Comparison of ENCODE assay signal across 23 cellular contexts in genomic region chr6:51608932-51609331, GRCh38.
"Had no signal": no experiment of that assay in that cellular context is flagged by ENCODE, and none has a peak within 500 bp of the region (broad histone marks: within the 10 kb centered on the region; RNA-seq: fewer than 3 reads in every experiment).

No MANE protein-coding gene starts in this region.

- H3K9me3 Mint-ChIP-seq: activated CD4-positive, alpha-beta memory T cell treated with anti-CD3 and anti-CD28 coated beads for 36 hours; activated CD4-positive, alpha-beta T cell treated with anti-CD3 and anti-CD28 coated beads, Interleukin-2, amount 10 ng/mL, durations not matched to agents 7 days and 5 days; activated naive CD4-positive, alpha-beta T cell treated with anti-CD3 and anti-CD28 coated beads for 36 hours had no signal

- DNase-seq: activated CD4-positive, alpha-beta memory T cell treated with anti-CD3 and anti-CD28 coated beads for 36 hours; activated CD4-positive, alpha-beta T cell treated with anti-CD3 and anti-CD28 coated beads, Interleukin-2, amount 10 ng/mL, durations not matched to agents 7 days and 5 days; activated CD4-positive, CD25-positive, alpha-beta regulatory T cell; activated CD8-positive, alpha-beta memory T cell treated with anti-CD3 and anti-CD28 coated beads for 24 hours; activated effector memory CD4-positive, alpha-beta T cell treated with anti-CD3 and anti-CD28 coated beads, Interleukin-2, amount 50 U/mL, for 16 hours; activated naive CD4-positive, alpha-beta T cell treated with anti-CD3 and anti-CD28 coated beads for 36 hours; activated T-cell treated with anti-CD3 and anti-CD28 coated beads, Interleukin-2, amount 50 U/mL, for 4 hours; amygdala; brain microvascular endothelial cell; NCI-H1105 treated with DMSO at 0.1 percent for 48 hours; NCI-H1436 treated with DMSO at 0.1 percent for 48 hours; NCI-H187 treated with DMSO at 0.1 percent for 48 hours; NCI-H2081 treated with DMSO at 0.1 percent for 48 hours; NCI-H446; NCI-H524; Peyer's patch; Right ventricle myocardium superior; T-helper 1 cell had no signal

- H3K4me1 ChIP-seq: Peyer's patch, SJSA1 had no signal

- H3K27me3 Mint-ChIP-seq: activated CD4-positive, alpha-beta memory T cell treated with anti-CD3 and anti-CD28 coated beads for 36 hours; activated CD4-positive, alpha-beta T cell treated with anti-CD3 and anti-CD28 coated beads, Interleukin-2, amount 10 ng/mL, durations not matched to agents 7 days and 5 days; activated naive CD8-positive, alpha-beta T cell had no signal

- H3K27me3 ChIP-seq: brain microvascular endothelial cell, cardiac muscle cell, Peyer's patch, SJSA1 had no signal

- H3K27ac ChIP-seq: brain microvascular endothelial cell, cardiac muscle cell, Peyer's patch, RWPE1, SJSA1, VCaP had no signal

- H3K36me3 ChIP-seq: brain microvascular endothelial cell, cardiac muscle cell, Peyer's patch, SJSA1 had no signal

- H3K4me3 ChIP-seq: cardiac muscle cell, Peyer's patch, SJSA1 had no signal

- H3K9me3 ChIP-seq: Peyer's patch, SJSA1 had no signal

- H3K4me1 Mint-ChIP-seq: activated CD4-positive, alpha-beta T cell treated with anti-CD3 and anti-CD28 coated beads, Interleukin-2, amount 10 ng/mL, durations not matched to agents 7 days and 5 days had no signal

- H3K36me3 Mint-ChIP-seq: activated CD4-positive, alpha-beta memory T cell treated with anti-CD3 and anti-CD28 coated beads for 36 hours; activated naive CD8-positive, alpha-beta T cell had no signal

- H3K4me3 Mint-ChIP-seq: activated CD4-positive, alpha-beta memory T cell treated with anti-CD3 and anti-CD28 coated beads for 36 hours; activated CD4-positive, alpha-beta T cell treated with anti-CD3 and anti-CD28 coated beads, Interleukin-2, amount 10 ng/mL, durations not matched to agents 7 days and 5 days; activated naive CD4-positive, alpha-beta T cell treated with anti-CD3 and anti-CD28 coated beads for 36 hours; activated naive CD8-positive, alpha-beta T cell; activated T-cell treated with anti-CD3 and anti-CD28 coated beads, Interleukin-2, amount 50 U/mL, for 4 hours had no signal

- ATAC-seq: activated T-cell treated with anti-CD3 and anti-CD28 coated beads, Interleukin-2, amount 50 U/mL, for 4 hours had no signal

- H3K27ac Mint-ChIP-seq: activated CD4-positive, alpha-beta memory T cell treated with anti-CD3 and anti-CD28 coated beads for 36 hours; activated CD4-positive, alpha-beta T cell treated with anti-CD3 and anti-CD28 coated beads, Interleukin-2, amount 10 ng/mL, durations not matched to agents 7 days and 5 days; activated naive CD4-positive, alpha-beta T cell treated with anti-CD3 and anti-CD28 coated beads for 36 hours; activated naive CD8-positive, alpha-beta T cell had no signal
